1 cellular context compared by ENCODE assay signal in the genomic region with DNA sequence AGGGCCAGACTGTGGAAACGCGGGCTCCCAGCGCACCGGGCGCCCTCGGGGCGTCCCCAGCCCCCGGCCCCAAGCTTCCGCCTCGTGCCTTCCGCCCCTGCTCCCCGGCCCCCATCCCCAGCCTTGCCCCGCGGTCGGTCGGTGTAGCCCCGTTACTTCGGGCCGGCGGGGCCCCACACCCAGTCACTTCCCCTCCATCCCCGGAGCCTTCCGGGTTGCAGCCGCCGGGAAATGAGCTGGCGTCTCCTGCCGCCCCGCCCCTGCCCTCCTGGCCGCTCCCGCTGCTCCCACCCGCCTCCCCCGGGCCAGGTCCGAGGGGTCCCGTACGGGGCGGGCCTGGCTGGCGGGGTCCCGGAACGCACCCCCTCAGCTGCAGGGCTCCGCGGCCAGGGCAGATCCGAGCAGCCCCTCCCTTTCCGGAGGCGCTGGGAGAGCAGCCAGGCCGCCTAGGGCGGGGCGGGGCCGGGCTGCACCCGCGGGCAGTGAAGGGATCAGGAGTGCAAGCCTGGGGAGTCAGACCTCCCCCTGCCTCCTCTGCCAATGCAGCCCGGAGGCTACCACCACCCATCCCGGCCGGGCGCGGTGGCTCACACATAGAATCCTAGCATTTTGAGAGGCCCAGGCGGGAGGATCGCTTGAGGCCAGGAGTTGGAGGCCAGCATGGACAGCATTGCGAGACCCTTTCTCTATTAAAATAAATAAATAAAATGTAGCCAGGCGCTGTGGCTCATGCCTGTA.
TF ChIP-seq lines count a peak whose summit lies in the region.

No MANE protein-coding gene starts in this region.

TF ChIP-seq in HepG2, 621 proteins besides CTCF, POLR2A, EP300 and RAD21 (continued from another document and continues in another):
- TF ChIP-seq IKZF5 (CRISPR knock-in tag; IDR thresholded peaks at IDR 0.05) (0 out of 2 replicates have a peak, but pooled peaks have one; percentile 33), SP2 (CRISPR knock-in tag; IDR thresholded peaks at IDR 0.05) (no peak), ZNF367 (CRISPR knock-in tag; IDR thresholded peaks at IDR 0.05; ENCODE audit: borderline replicate concordance) (no peak), ZNF720 (CRISPR knock-in tag; IDR thresholded peaks at IDR 0.05) (no peak), TERF1 (CRISPR knock-in tag; IDR thresholded peaks at IDR 0.05) (no peak), ZNF143 (CRISPR knock-in tag; IDR thresholded peaks at IDR 0.05) (no peak), ZNF605 (CRISPR knock-in tag; IDR thresholded peaks at IDR 0.05) (peak; percentile 20; the same call in 1 of the 2 replicates), ZC3H13 (CRISPR knock-in tag; IDR thresholded peaks at IDR 0.05) (no peak), ZNF710 (CRISPR knock-in tag; IDR thresholded peaks at IDR 0.05; ENCODE audit: borderline replicate concordance) (no peak), HNF4G (IDR thresholded peaks at IDR 0.05; ENCODE audit: borderline replicate concordance, low read depth, low read length) (no peak), HNF4G (CRISPR knock-in tag; IDR thresholded peaks at IDR 0.05; ENCODE audit: borderline replicate concordance, low read depth) (no peak), TBX3 (IDR thresholded peaks at IDR 0.05; ENCODE audit: borderline replicate concordance) (no peak), ZSCAN25 (CRISPR knock-in tag; IDR thresholded peaks at IDR 0.05) (peak; percentile 51; the same call in 1 of the 2 replicates), ZNF317 (CRISPR knock-in tag; IDR thresholded peaks at IDR 0.05) (no peak), ZNF800 (CRISPR knock-in tag; IDR thresholded peaks at IDR 0.05) (no peak), NFKB2 (CRISPR knock-in tag; IDR thresholded peaks at IDR 0.05; ENCODE audit: borderline replicate concordance) (no peak; the same call in 1 of the 2 replicates), NFKBIZ (CRISPR knock-in tag; IDR thresholded peaks at IDR 0.05) (no peak), ARHGAP35 (CRISPR knock-in tag; IDR thresholded peaks at IDR 0.05; ENCODE audit: borderline replicate concordance) (no peak), JARID2 (CRISPR knock-in tag; IDR thresholded peaks at IDR 0.05; ENCODE audit: insufficient replicate concordance) (no peak), SMYD3 (CRISPR knock-in tag; IDR thresholded peaks at IDR 0.05) (no peak), NBN (conservative IDR thresholded peaks at IDR 0.05) (no peak), NCOA5 (CRISPR knock-in tag; IDR thresholded peaks at IDR 0.05) (no peak), ZFX (CRISPR knock-in tag; IDR thresholded peaks at IDR 0.05; ENCODE audit: low read depth) (peak; percentile 57), GABPB1 (CRISPR knock-in tag; IDR thresholded peaks at IDR 0.05) (peak; percentile 81; the same call in 1 of the 2 replicates), HDAC2 (CRISPR knock-in tag; IDR thresholded peaks at IDR 0.05) (no peak), SIX1 (CRISPR knock-in tag; IDR thresholded peaks at IDR 0.05; ENCODE audit: borderline replicate concordance) (no peak), ZNF75D (CRISPR knock-in tag; IDR thresholded peaks at IDR 0.05; ENCODE audit: borderline replicate concordance) (no peak), HNRNPUL1 (IDR thresholded peaks at IDR 0.05; ENCODE audit: low read depth, low read length) (no peak), ZNF773 (CRISPR knock-in tag; IDR thresholded peaks at IDR 0.05; ENCODE audit: borderline replicate concordance) (no peak), ELF3 (CRISPR knock-in tag; IDR thresholded peaks at IDR 0.05) (no peak), HNRNPH1 (optimal IDR thresholded peaks at IDR 0.05; ENCODE audit: low read depth, low read length) (no peak), HES4 (CRISPR knock-in tag; IDR thresholded peaks at IDR 0.05; ENCODE audit: borderline replicate concordance) (no peak), MTA1 (CRISPR knock-in tag; IDR thresholded peaks at IDR 0.05; ENCODE audit: borderline replicate concordance) (no peak), ZSCAN9 (CRISPR knock-in tag; IDR thresholded peaks at IDR 0.05; ENCODE audit: borderline replicate concordance) (0 out of 2 replicates have a peak, but pooled peaks have one; percentile 18), FOXP1 (IDR thresholded peaks at IDR 0.05) (no peak), FOXP1 (CRISPR knock-in tag; IDR thresholded peaks at IDR 0.05) (no peak), PRDM10 (CRISPR knock-in tag; IDR thresholded peaks at IDR 0.05; ENCODE audit: low read depth) (0 out of 2 replicates have a peak, but pooled peaks have one; percentile 26), GTF2F1 (IDR thresholded peaks at IDR 0.05; ENCODE audit: low read length) (no peak), ZNF737 (CRISPR knock-in tag; IDR thresholded peaks at IDR 0.05; ENCODE audit: borderline replicate concordance) (no peak), ZBTB14 (CRISPR knock-in tag; IDR thresholded peaks at IDR 0.05) (no peak), ZSCAN22 (CRISPR knock-in tag; IDR thresholded peaks at IDR 0.05) (no peak), JUND (CRISPR knock-in tag; IDR thresholded peaks at IDR 0.05) (no peak), ETV5 (CRISPR knock-in tag; IDR thresholded peaks at IDR 0.05; ENCODE audit: borderline replicate concordance) (peak; percentile 72), BCLAF1 (IDR thresholded peaks at IDR 0.05) (no peak), MAF1 (CRISPR knock-in tag; IDR thresholded peaks at IDR 0.05; ENCODE audit: borderline replicate concordance) (no peak), ZNF790 (CRISPR knock-in tag; IDR thresholded peaks at IDR 0.05; ENCODE audit: borderline replicate concordance) (no peak), ZNF260 (CRISPR knock-in tag; IDR thresholded peaks at IDR 0.05; ENCODE audit: borderline replicate concordance, low read depth) (no peak), SETDB1 (CRISPR knock-in tag; IDR thresholded peaks at IDR 0.05; ENCODE audit: borderline replicate concordance) (no peak), PHF8 (CRISPR knock-in tag; IDR thresholded peaks at IDR 0.05) (peak; percentile 65)
- TF ChIP-seq, protein P1, sequence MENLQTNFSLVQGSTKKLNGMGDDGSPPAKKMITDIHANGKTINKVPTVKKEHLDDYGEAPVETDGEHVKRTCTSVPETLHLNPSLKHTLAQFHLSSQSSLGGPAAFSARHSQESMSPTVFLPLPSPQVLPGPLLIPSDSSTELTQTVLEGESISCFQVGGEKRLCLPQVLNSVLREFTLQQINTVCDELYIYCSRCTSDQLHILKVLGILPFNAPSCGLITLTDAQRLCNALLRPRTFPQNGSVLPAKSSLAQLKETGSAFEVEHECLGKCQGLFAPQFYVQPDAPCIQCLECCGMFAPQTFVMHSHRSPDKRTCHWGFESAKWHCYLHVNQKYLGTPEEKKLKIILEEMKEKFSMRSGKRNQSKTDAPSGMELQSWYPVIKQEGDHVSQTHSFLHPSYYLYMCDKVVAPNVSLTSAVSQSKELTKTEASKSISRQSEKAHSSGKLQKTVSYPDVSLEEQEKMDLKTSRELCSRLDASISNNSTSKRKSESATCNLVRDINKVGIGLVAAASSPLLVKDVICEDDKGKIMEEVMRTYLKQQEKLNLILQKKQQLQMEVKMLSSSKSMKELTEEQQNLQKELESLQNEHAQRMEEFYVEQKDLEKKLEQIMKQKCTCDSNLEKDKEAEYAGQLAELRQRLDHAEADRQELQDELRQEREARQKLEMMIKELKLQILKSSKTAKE (CRISPR knock-in tag; IDR thresholded peaks at IDR 0.05; ENCODE audit: borderline replicate concordance): no peak
